In genomic region chr7:158572000-158572828, GRCh38 we compare ENCODE assay signal across 12 cellular contexts. TPM values are rescaled to one million over a fixed set of nuclear protein-coding genes. Genes with fewer than 3 reads are reported as not detected.
DNase-seq lines count a peak whose midpoint lies in the region; ATAC-seq and TF ChIP-seq lines count a peak whose summit lies in the region.
"Had no signal": no experiment of that assay in that cellular context is flagged by ENCODE, and none has a peak within 500 bp of the region (broad histone marks: within the 10 kb centered on the region; RNA-seq: fewer than 3 reads in every experiment).

No MANE protein-coding gene starts in this region.

- DNase-seq in DMS114 treated with DMSO at 0.1 percent for 48 hours (lab: John Stamatoyannopoulos, UW; ENCODE audit: unreplicated experiment) (peak; percentile 12), IMR-90 (no peak), head of caudate nucleus (peak in 34 of 42 donors; percentile 34 to 81 (median 52)), GOT3 (lab: John Stamatoyannopoulos, UW) (no peak)
- no peak for DNase-seq in activated naive CD4-positive, alpha-beta T cell treated with Interleukin-2 at 50 U/mL for 16 hours
- DNase-seq: activated CD4-positive, alpha-beta T cell treated with anti-CD3 and anti-CD28 coated beads for 4 hours; occipital lobe had no signal

- intact Hi-C loops in IMR-90 (cut with micrococcal nuclease) (no loop called here), head of caudate nucleus (cut with DNase I) (no loop called here)

- no peak overlapping the region for H3K18ac ChIP-seq in IMR-90 (ENCODE audit: low read depth, low read length)

- H3K27me3 ChIP-seq in IMR-90 (ENCODE audit: control insufficient read depth, insufficient read depth, low read length) (no peaks in the 10 kb centered on the region), OCI-LY1 (ENCODE audit: insufficient read depth, low read length) (no peaks in the 10 kb centered on the region)

- no peak overlapping the region for H4K8ac ChIP-seq in IMR-90 (ENCODE audit: low read depth in 2 of 2, low read length in 2 of 2)

- H3K9me2 ChIP-seq in OCI-LY1 (ENCODE audit: low read depth, low read length) = no peaks in the 10 kb centered on the region

- no TSS peak for BruUV-seq in IMR-90 (replicated peaks; lab: Mats Ljungman, UMichigan)

- H3K14ac ChIP-seq in IMR-90 (replicated peaks; ENCODE audit: low read depth, low read length) = no peak overlapping the region

- no peak for TF ChIP-seq POLR2A in IMR-90 (IDR thresholded peaks at IDR 0.05; ENCODE audit: low read depth, low read length)

- H2BK5ac ChIP-seq in IMR-90 (ENCODE audit: low read depth, low read length, poor library complexity, severe bottlenecking) = no peak overlapping the region

- TF ChIP-seq CTCF in IMR-90 (conservative IDR thresholded peaks at IDR 0.05; ENCODE audit: low read depth, low read length) = no peak
- TF ChIP-seq CTCF in OCI-LY1 (IDR thresholded peaks at IDR 0.05; ENCODE audit: low read length) = peak; percentile 94

- no peak overlapping the region for H3K4ac ChIP-seq in IMR-90 (ENCODE audit: low read depth, low read length)

- TF ChIP-seq RAD21 in IMR-90 (IDR thresholded peaks at IDR 0.05; ENCODE audit: low read length) = no peak

- H2BK20ac ChIP-seq in IMR-90 (ENCODE audit: low read depth, low read length) = no peak overlapping the region

- H3K9ac ChIP-seq in IMR-90 (ENCODE audit: low read depth, low read length) = no peak overlapping the region
- peak overlapping the region; percentile 31; the same call in 1 of the 2 replicates for H3K9ac ChIP-seq in OCI-LY1 (ENCODE audit: low read length)

- CTCF ChIA-PET in IMR-90 (lab: Yijun Ruan, JAX) = no interaction called here

- H3K79me2 ChIP-seq in OCI-LY1 (ENCODE audit: insufficient read depth, low read length) = no peaks in the 10 kb centered on the region

- POLR2A ChIA-PET in IMR-90 (lab: Charles Lee; ENCODE audit: unreplicated experiment) = no interaction called here

- H3K79me1 ChIP-seq in IMR-90 (ENCODE audit: low read depth in 1 of 2, low read length in 2 of 2) = no peaks in the 10 kb centered on the region

- H3K4me3 ChIP-seq in IMR-90 (ENCODE audit: insufficient read depth, low read depth, low read length) = no peak overlapping the region
- H3K4me3 ChIP-seq in OCI-LY1 (ENCODE audit: low read depth, low read length, poor library complexity, severe bottlenecking) = no peak overlapping the region

- H2AK5ac ChIP-seq in IMR-90 (ENCODE audit: low read depth, low read length) = no peak overlapping the region

- no peak overlapping the region for H2BK15ac ChIP-seq in IMR-90 (ENCODE audit: low read depth, low read length)

- H3K9me3 ChIP-seq in IMR-90 (ENCODE audit: control insufficient read depth, insufficient read depth, low read length) = no peaks in the 10 kb centered on the region
- no peaks in the 10 kb centered on the region for H3K9me3 ChIP-seq in OCI-LY1 (ENCODE audit: low read length)

- H3K36me3 ChIP-seq in IMR-90 (ENCODE audit: control insufficient read depth, insufficient read depth, low read length) = no peaks in the 10 kb centered on the region
- no peaks in the 10 kb centered on the region for H3K36me3 ChIP-seq in OCI-LY1 (ENCODE audit: insufficient read depth, low read length)

- 23% methylated on average over 3 of the region's 7 CpGs; no CpG with 5 or more reads in 1 of the 2 experiments for WGBS in IMR-90 (ENCODE audit: extremely low coverage in 2 of 2, insufficient read length in 1 of 2), 2 experiments

- H4K5ac ChIP-seq in IMR-90 (ENCODE audit: low read depth, low read length) = no peak overlapping the region

- H2AFZ ChIP-seq in IMR-90 (replicated peaks; ENCODE audit: low read length, poor library complexity) (no peak overlapping the region), OCI-LY1 (ENCODE audit: low read length) (peak overlapping the region; percentile 20; the same call in 1 of the 2 replicates)

- H3K56ac ChIP-seq in IMR-90 (ENCODE audit: extremely low read depth, insufficient read depth, low read length) = no peak overlapping the region

- in situ Hi-C loops in IMR-90 (cut with MboI; ENCODE audit: low sequenced_read_pairs) = no loop called here

- H3K9me1 ChIP-seq in IMR-90 (ENCODE audit: insufficient read depth, low read length) = no peaks in the 10 kb centered on the region

- no peak overlapping the region for H3K4me2 ChIP-seq in IMR-90 (ENCODE audit: low read depth, low read length)
- no peak overlapping the region; the same call in 1 of the 2 replicates for H3K4me2 ChIP-seq in OCI-LY1 (ENCODE audit: low read length)

- H2BK120ac ChIP-seq in IMR-90 (ENCODE audit: low read depth, low read length) = no peak overlapping the region

- H3K4me1 ChIP-seq in IMR-90 (ENCODE audit: control insufficient read depth, insufficient read depth, low read length) = no peaks in the 10 kb centered on the region
- H3K4me1 ChIP-seq in OCI-LY1 (ENCODE audit: insufficient read depth, low read length, severe bottlenecking) = peaks cover 37% of the 10 kb centered on the region

- no peak overlapping the region for H2AK9ac ChIP-seq in IMR-90 (replicated peaks; ENCODE audit: low read depth, low read length, poor library complexity)

- no peaks in the 10 kb centered on the region for H3F3A ChIP-seq in OCI-LY1 (ENCODE audit: insufficient read depth, low read length)

- H4K20me1 ChIP-seq in IMR-90 (ENCODE audit: insufficient read depth, low read length) (no peaks in the 10 kb centered on the region), OCI-LY1 (ENCODE audit: insufficient read depth, low read length) (no peaks in the 10 kb centered on the region)

- peak; percentile 40 for ATAC-seq in IMR-90 (ENCODE audit: low read depth)
- no peak for ATAC-seq in GM18870 (IDR thresholded peaks at IDR 0.05; ENCODE audit: unreplicated experiment)
- no peak for ATAC-seq in GM19455 (IDR thresholded peaks at IDR 0.05; ENCODE audit: unreplicated experiment)

- no peak overlapping the region for H4K91ac ChIP-seq in IMR-90 (ENCODE audit: insufficient read depth, low read depth, low read length)

- dilution Hi-C loops in IMR-90 (cut with HindIII; ENCODE audit: low sequenced_read_pairs, unreplicated experiment) = no loop called here

- H3K27ac ChIP-seq in IMR-90 (ENCODE audit: insufficient read depth, low read length) = no peak overlapping the region
- peak overlapping the region; percentile 28 for H3K27ac ChIP-seq in OCI-LY1 (ENCODE audit: low read depth, low read length, poor library complexity, severe bottlenecking)
- H3K27ac ChIP-seq: epithelial cell of prostate had no signal

- no peak overlapping the region for H3K23ac ChIP-seq in IMR-90 (ENCODE audit: low read depth, low read length)

TF ChIP-seq in IMR-90, 13 proteins besides CTCF, POLR2A, EP300 and RAD21:
- no peak for TF ChIP-seq MAZ (IDR thresholded peaks at IDR 0.05; ENCODE audit: borderline replicate concordance, low read depth, low read length)
- no peak for TF ChIP-seq RCOR1 (IDR thresholded peaks at IDR 0.05; ENCODE audit: insufficient replicate concordance, low read length)
- TF ChIP-seq RFX5 (IDR thresholded peaks at IDR 0.05; ENCODE audit: low read depth, low read length) = no peak
- no peak for TF ChIP-seq MAFK (IDR thresholded peaks at IDR 0.05; ENCODE audit: low read depth, low read length)
- TF ChIP-seq NFE2L2 (IDR thresholded peaks at IDR 0.05; ENCODE audit: low read depth, low read length) = no peak
- no peak for TF ChIP-seq CEBPB (IDR thresholded peaks at IDR 0.05; ENCODE audit: low read depth, low read length)
- TF ChIP-seq, protein P1, sequence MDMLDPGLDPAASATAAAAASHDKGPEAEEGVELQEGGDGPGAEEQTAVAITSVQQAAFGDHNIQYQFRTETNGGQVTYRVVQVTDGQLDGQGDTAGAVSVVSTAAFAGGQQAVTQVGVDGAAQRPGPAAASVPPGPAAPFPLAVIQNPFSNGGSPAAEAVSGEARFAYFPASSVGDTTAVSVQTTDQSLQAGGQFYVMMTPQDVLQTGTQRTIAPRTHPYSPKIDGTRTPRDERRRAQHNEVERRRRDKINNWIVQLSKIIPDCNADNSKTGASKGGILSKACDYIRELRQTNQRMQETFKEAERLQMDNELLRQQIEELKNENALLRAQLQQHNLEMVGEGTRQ (IDR thresholded peaks at IDR 0.05; ENCODE audit: low read depth, low read length) = no peak
- TF ChIP-seq SMC3 (IDR thresholded peaks at IDR 0.05; ENCODE audit: low read depth, low read length) = no peak
- TF ChIP-seq BHLHE40 (IDR thresholded peaks at IDR 0.05; ENCODE audit: low read depth, low read length) = no peak
- no peak for TF ChIP-seq FOS (IDR thresholded peaks at IDR 0.05; ENCODE audit: low read depth, low read length)
- no peak for TF ChIP-seq CHD1 (IDR thresholded peaks at IDR 0.05; ENCODE audit: low read depth, low read length)
- no peak for TF ChIP-seq ELK1 (IDR thresholded peaks at IDR 0.05; ENCODE audit: borderline replicate concordance, low read depth, low read length)

RNA-seq across cellular contexts. Expression of gene PTPRN2, which starts 15.4 kb away (rescaled TPM):
- under 0.01 TPM in 1 of 2 replicates, not detected in the other for total RNA-seq in IMR-90 (2012; rRNA removed)
- polyA plus RNA-seq in IMR-90 (2012; rRNA removed) = 0.03 and 0.06 TPM in 2 replicates
- 0.05 and 0.09 TPM in 2 replicates for polyA plus RNA-seq in IMR-90 (2012; cell fraction: cytosol; rRNA removed)
- 0.05 and 0.07 TPM in 2 replicates for polyA plus RNA-seq in IMR-90 (2012; cell fraction: nucleus; rRNA removed; ENCODE audit: low replicate concordance)
- polyA plus RNA-seq: keratinocyte had no signal

Comparison
In these comparisons a context has a peak if more than half of its experiments do, and no peak if none do; other contexts are left out.
1. DNase-seq: peak in DMS114 treated with DMSO at 0.1 percent for 48 hours (single experiment) and head of caudate nucleus (34 of 42); none in IMR-90 (single experiment), GOT3 (single experiment) and activated naive CD4-positive, alpha-beta T cell treated with Interleukin-2 at 50 U/mL for 16 hours (single experiment).